In genomic region chr12:56021882-56022497, GRCh38 we compare ENCODE assay signal across 9 cellular contexts. TPM values are rescaled to one million over a fixed set of nuclear protein-coding genes. Genes with fewer than 3 reads are reported as not detected.
DNase-seq lines count a peak whose midpoint lies in the region; ATAC-seq, FAIRE-seq and TF ChIP-seq lines count a peak whose summit lies in the region.
"Had no signal": no experiment of that assay in that cellular context is flagged by ENCODE, and none has a peak within 500 bp of the region (broad histone marks: within the 10 kb centered on the region; RNA-seq: fewer than 3 reads in every experiment).

No MANE protein-coding gene starts in this region.

- peaks cover 18% of the 10 kb centered on the region for H3K36me3 Mint-ChIP-seq in T-helper 2 cell treated with Interferon-gamma antibody and Interleukin-4, amounts not matched to agents 5 μg/mL and 100 μg/mL, for 36 hours (ENCODE audit: low read depth)

- peak; percentile 27 for ATAC-seq in HepG2

- TF ChIP-seq EP300 in HepG2 (IDR thresholded peaks at IDR 0.05; ENCODE audit: low read depth in 2 of 2, low read length in 2 of 2) (no peak), HepG2 (CRISPR knock-in tag; IDR thresholded peaks at IDR 0.05; ENCODE audit: borderline replicate concordance) (no peak)

- H3K27ac ChIP-seq in adrenal gland, result peak overlapping the region; percentile 35 to 90 (median 63)
- no peak overlapping the region for H3K27ac ChIP-seq in HepG2 (ENCODE audit: extremely low read length, insufficient read depth, low read length)
- peak overlapping the region; percentile 46 for H3K27ac ChIP-seq in temporal lobe (ENCODE audit: low read depth, low read length)

- H3K4me1 ChIP-seq in adrenal gland (replicated peaks in 1 of 2) (peaks cover 28 to 41% of the 10 kb centered on the region in 2 donors), HepG2 (ENCODE audit: insufficient read depth, low read length) (peaks cover 33% of the 10 kb centered on the region)

- TF ChIP-seq CTCF in adrenal gland (IDR thresholded peaks at IDR 0.05), result no peak
- TF ChIP-seq CTCF in HepG2 (CRISPR knock-in tag; IDR thresholded peaks at IDR 0.05), result no peak

- POLR2A ChIA-PET in HepG2 (lab: Yijun Ruan, JAX), result interaction anchor here (0.9 to 4.2 kb wide), 5 partner anchors 11 to 92 kb away, joined by 3 to 27 read pairs (median 8); partner anchors contain the start of genes RAB5B and SUOX

- TF ChIP-seq POLR2A in adrenal gland (IDR thresholded peaks at IDR 0.05), result no peak
- no peak for TF ChIP-seq POLR2A in HepG2 (IDR thresholded peaks at IDR 0.05; ENCODE audit: insufficient read depth in 1 of 2, low read depth in 2 of 2, low read length in 2 of 2)

- H4K20me1 ChIP-seq in HepG2 (ENCODE audit: insufficient read depth, low read length), result no peaks in the 10 kb centered on the region

- peak overlapping the region; percentile 88 for H3K27ac Mint-ChIP-seq in T-helper 2 cell treated with Interferon-gamma antibody and Interleukin-4, amounts not matched to agents 5 μg/mL and 100 μg/mL, for 36 hours

- H3K27me3 ChIP-seq in adrenal gland, result no peaks in the 10 kb centered on the region
- H3K27me3 ChIP-seq in HepG2 (ENCODE audit: control insufficient read depth in 1 of 2, insufficient read depth in 2 of 2, low read length in 2 of 2), result no peaks in the 10 kb centered on the region

- H3K4me3 ChIP-seq in adrenal gland, result peak overlapping the region in 2 of 4 donors; percentile 12 to 39
- H3K4me3 ChIP-seq in HepG2 (replicated peaks in 1 of 3; ENCODE audit: insufficient read depth in 1 of 3, low read depth in 2 of 3, low read length in 3 of 3), result peak overlapping the region; percentile 34 to 56 (median 34); a peak in 5 of 6 replicates

- WGBS in adrenal gland, 4 donors, result 27 to 37% (median 31%) methylated on average over 3 of the region's 3 CpGs
- 70% methylated on average over 3 of the region's 3 CpGs for WGBS in HepG2 (ENCODE audit: low lambda C conversion rate)

- no peak for TF ChIP-seq RAD21 in HepG2 (CRISPR knock-in tag; IDR thresholded peaks at IDR 0.05)

- in situ Hi-C loops in HepG2 (cut with HindIII; ENCODE audit: extremely low pct_ligation_motif_present, low pct_unique_long_range_greater_than_20kb), result no loop called here

- H3K4me1 Mint-ChIP-seq in T-helper 2 cell treated with Interferon-gamma antibody and Interleukin-4, amounts not matched to agents 5 μg/mL and 100 μg/mL, for 36 hours (ENCODE audit: low read depth), result peaks cover 30% of the 10 kb centered on the region

- peak overlapping the region; percentile 44 for H3K9ac ChIP-seq in HepG2 (ENCODE audit: insufficient read depth, low read depth, low read length)

- H3K4me2 ChIP-seq in HepG2 (ENCODE audit: low read depth, low read length), result peak overlapping the region; percentile 70

- H3K9me3 ChIP-seq in adrenal gland (replicated peaks in 1 of 3) (no peaks in the 10 kb centered on the region), HepG2 (ENCODE audit: low read length) (no peaks in the 10 kb centered on the region)

- BruUV-seq in HepG2 (replicated peaks; lab: Mats Ljungman, UMichigan), result TSS peak; percentile 40

- no peaks in the 10 kb centered on the region for H3K9me3 Mint-ChIP-seq in T-helper 2 cell treated with Interferon-gamma antibody and Interleukin-4, amounts not matched to agents 5 μg/mL and 100 μg/mL, for 36 hours

- H3K36me3 ChIP-seq in adrenal gland (replicated peaks in 1 of 2), result peaks cover 0 to 26% of the 10 kb centered on the region in 2 donors
- H3K36me3 ChIP-seq in HepG2 (replicated peaks in 1 of 2; ENCODE audit: control insufficient read depth in 1 of 2, insufficient read depth in 2 of 2, low read length in 2 of 2), result no peaks in the 10 kb centered on the region; a peak in 2 of 5 replicates

- CTCF ChIA-PET in HepG2 (lab: Yijun Ruan, JAX; ENCODE audit: low intra/inter-chr PET ratio, low total read pairs), result no interaction called here

- DNase-seq in T-helper 2 cell treated with Interferon-gamma antibody and Interleukin-4, amounts not matched to agents 5 μg/mL and 100 μg/mL, for 36 hours (ENCODE audit: low spot score), result no peak
- no peak for DNase-seq in T-helper 2 cell
- peak in 1 of 7 donors; percentile 16 for DNase-seq in adrenal gland
- no peak for DNase-seq in HepG2 (ENCODE audit: low spot score)
- no peak for DNase-seq in Kasumi-1 (lab: John Stamatoyannopoulos, UW)
- no peak for DNase-seq in NCI-H774 (lab: John Stamatoyannopoulos, UW)
- no peak for DNase-seq in NCI-H1930 (lab: John Stamatoyannopoulos, UW)

- no peak for FAIRE-seq in HepG2 (lab: Jason Lieb, UNC)
- FAIRE-seq: bronchial epithelial cell had no signal

- H3K4me3 Mint-ChIP-seq in T-helper 2 cell treated with Interferon-gamma antibody and Interleukin-4, amounts not matched to agents 5 μg/mL and 100 μg/mL, for 36 hours, result peak overlapping the region; percentile 95

- no peaks in the 10 kb centered on the region for H3K79me2 ChIP-seq in HepG2 (ENCODE audit: insufficient read depth, low read length)

- H3K27me3 Mint-ChIP-seq in T-helper 2 cell treated with Interferon-gamma antibody and Interleukin-4, amounts not matched to agents 5 μg/mL and 100 μg/mL, for 36 hours (ENCODE audit: low read depth), result no peaks in the 10 kb centered on the region

- no peak overlapping the region for H2AFZ ChIP-seq in HepG2 (ENCODE audit: low read length)

- intact Hi-C loops in adrenal gland (cut with DNase I), result loop anchor here in 1 of 2 donors (5.0 kb wide), 1 partner anchor 145 kb away; no protein-coding TSS in a partner anchor
- intact Hi-C loops in HepG2 (cut with micrococcal nuclease; ENCODE audit: unreplicated experiment), result no loop called here

RNA-seq across cellular contexts. Expression of gene IKZF4, which starts 1.1 kb away (rescaled TPM):
- total RNA-seq in adrenal gland, result 10 to 100 TPM in 6 of 8 donors, 1 to 10 TPM in 2; 6.8 to 34.0 (median 16.4) TPM
- polyA plus RNA-seq in adrenal gland, result 10 to 100 TPM in 1 of 3 donors, 1 to 10 TPM in 2; 5.7 to 10.3 (median 6.4) TPM
- 0.58 and 0.76 TPM in 2 replicates for total RNA-seq in HepG2 (2016; rRNA removed; fragmentation: Illumina TruSeq; extraction: Trizol)
- total RNA-seq in HepG2 (2016; cell fraction: cytosol; rRNA removed; fragmentation: Illumina TruSeq; extraction: Trizol; ENCODE audit: low read depth), result 0.18 and 0.30 TPM in 2 replicates
- total RNA-seq in HepG2 (2016; cell fraction: insoluble cytoplasmic fraction; rRNA removed; fragmentation: Illumina TruSeq; extraction: Trizol), result 0.74 and 1.4 TPM in 2 replicates
- total RNA-seq in HepG2 (2016; cell fraction: membrane; rRNA removed; fragmentation: Illumina TruSeq; extraction: Trizol), result 1.1 and 1.6 TPM in 2 replicates
- total RNA-seq in HepG2 (2016; cell fraction: nucleus; rRNA removed; fragmentation: Illumina TruSeq; extraction: Trizol), result 1.3 and 1.9 TPM in 2 replicates
- polyA plus RNA-seq in HepG2 (2011; rRNA removed), result 2.2 TPM in 2 replicates
- polyA plus RNA-seq in HepG2 (2011; cell fraction: cytosol; rRNA removed), result 0.97 and 1.1 TPM in 2 replicates
- 9.8 and 10.5 TPM in 2 replicates for polyA plus RNA-seq in HepG2 (2011; cell fraction: nucleus; rRNA removed)
- polyA plus RNA-seq in HepG2 (2012), result 2.3 and 2.6 TPM in 2 replicates
- 0.14 and 0.19 TPM in 2 replicates for polyA plus RNA-seq in HepG2 (2016; cell fraction: cytosol; fragmentation: Illumina TruSeq; extraction: Trizol; ENCODE audit: low read depth)
- 1.8 and 2.6 TPM in 2 replicates for polyA plus RNA-seq in HepG2 (2016; cell fraction: insoluble cytoplasmic fraction; fragmentation: Illumina TruSeq; extraction: Trizol; ENCODE audit: low read depth)
- 1.4 TPM in 2 replicates for polyA plus RNA-seq in HepG2 (2016; cell fraction: membrane; fragmentation: Illumina TruSeq; extraction: Trizol; ENCODE audit: low read depth)
- polyA plus RNA-seq in HepG2 (2016; cell fraction: nucleus; fragmentation: Illumina TruSeq; extraction: Trizol; ENCODE audit: insufficient read depth, low read depth), result 5.8 and 8.1 TPM in 2 replicates
- 2.8 and 5.2 TPM in 2 replicates for polyA minus RNA-seq in HepG2 (2011; rRNA and poly(A)+ RNA removed; ENCODE audit: low replicate concordance)
- polyA minus RNA-seq in HepG2 (2011; cell fraction: cytosol; rRNA and poly(A)+ RNA removed), result 1.1 and 1.3 TPM in 2 replicates
- polyA minus RNA-seq in HepG2 (2011; cell fraction: nucleus; rRNA and poly(A)+ RNA removed), result 3.4 and 5.0 TPM in 2 replicates
- 6.1 TPM for total RNA-seq in temporal lobe

RNA-seq across cellular contexts. Expression of gene RPS26, which starts 19.7 kb away (rescaled TPM):
- 1,000 to 10,000 TPM in 2 of 8 donors, 100 to 1,000 TPM in 3, 10 to 100 TPM in 3; 76.7 to 2,374 (median 277) TPM for total RNA-seq in adrenal gland
- 1,000 to 10,000 TPM; 1,149 to 1,897 (median 1,249) TPM for polyA plus RNA-seq in adrenal gland
- 421 and 486 TPM in 2 replicates for total RNA-seq in HepG2 (2016; rRNA removed; fragmentation: Illumina TruSeq; extraction: Trizol)
- total RNA-seq in HepG2 (2016; cell fraction: cytosol; rRNA removed; fragmentation: Illumina TruSeq; extraction: Trizol; ENCODE audit: low read depth), result 72.0 TPM in 2 replicates
- total RNA-seq in HepG2 (2016; cell fraction: insoluble cytoplasmic fraction; rRNA removed; fragmentation: Illumina TruSeq; extraction: Trizol), result 458 and 473 TPM in 2 replicates
- total RNA-seq in HepG2 (2016; cell fraction: membrane; rRNA removed; fragmentation: Illumina TruSeq; extraction: Trizol), result 138 and 145 TPM in 2 replicates
- total RNA-seq in HepG2 (2016; cell fraction: nucleus; rRNA removed; fragmentation: Illumina TruSeq; extraction: Trizol), result 138 and 140 TPM in 2 replicates
- polyA plus RNA-seq in HepG2 (2011; rRNA removed), result 137 and 150 TPM in 2 replicates
- 378 and 432 TPM in 2 replicates for polyA plus RNA-seq in HepG2 (2011; cell fraction: cytosol; rRNA removed)
- polyA plus RNA-seq in HepG2 (2011; cell fraction: nucleus; rRNA removed), result 76.8 and 81.8 TPM in 2 replicates
- polyA plus RNA-seq in HepG2 (2012), result 154 and 167 TPM in 2 replicates
- polyA plus RNA-seq in HepG2 (2016; cell fraction: cytosol; fragmentation: Illumina TruSeq; extraction: Trizol; ENCODE audit: low read depth), result 148 and 185 TPM in 2 replicates
- polyA plus RNA-seq in HepG2 (2016; cell fraction: insoluble cytoplasmic fraction; fragmentation: Illumina TruSeq; extraction: Trizol; ENCODE audit: low read depth), result 474 and 475 TPM in 2 replicates
- polyA plus RNA-seq in HepG2 (2016; cell fraction: membrane; fragmentation: Illumina TruSeq; extraction: Trizol; ENCODE audit: low read depth), result 144 and 146 TPM in 2 replicates
- polyA plus RNA-seq in HepG2 (2016; cell fraction: nucleus; fragmentation: Illumina TruSeq; extraction: Trizol; ENCODE audit: insufficient read depth, low read depth), result 247 and 273 TPM in 2 replicates
- 68.8 and 527 TPM in 2 replicates for polyA minus RNA-seq in HepG2 (2011; rRNA and poly(A)+ RNA removed; ENCODE audit: low replicate concordance)
- polyA minus RNA-seq in HepG2 (2011; cell fraction: cytosol; rRNA and poly(A)+ RNA removed), result 25.4 and 29.8 TPM in 2 replicates
- polyA minus RNA-seq in HepG2 (2011; cell fraction: nucleus; rRNA and poly(A)+ RNA removed), result 35.5 and 41.8 TPM in 2 replicates
- total RNA-seq in temporal lobe, result 60.0 TPM

RNA-seq across cellular contexts. Expression of gene SUOX, which starts 24.9 kb away (rescaled TPM):
- total RNA-seq in adrenal gland (10 to 100 TPM; 50.9 to 72.6 (median 57.3) TPM), HepG2 (2016; rRNA removed; fragmentation: Illumina TruSeq; extraction: Trizol) (23.9 and 24.6 TPM in 2 replicates), temporal lobe (7.1 TPM)
- polyA plus RNA-seq in adrenal gland (10 to 100 TPM; 27.7 to 49.7 (median 37.1) TPM), HepG2 (2011; rRNA removed) (25.9 and 28.9 TPM in 2 replicates)
- 3.8 and 3.9 TPM in 2 replicates for total RNA-seq in HepG2 (2016; cell fraction: cytosol; rRNA removed; fragmentation: Illumina TruSeq; extraction: Trizol; ENCODE audit: low read depth)
- total RNA-seq in HepG2 (2016; cell fraction: insoluble cytoplasmic fraction; rRNA removed; fragmentation: Illumina TruSeq; extraction: Trizol), result 22.3 and 22.8 TPM in 2 replicates
- 7.8 and 8.4 TPM in 2 replicates for total RNA-seq in HepG2 (2016; cell fraction: membrane; rRNA removed; fragmentation: Illumina TruSeq; extraction: Trizol)
- 20.4 and 20.9 TPM in 2 replicates for total RNA-seq in HepG2 (2016; cell fraction: nucleus; rRNA removed; fragmentation: Illumina TruSeq; extraction: Trizol)
- 20.0 and 24.2 TPM in 2 replicates for polyA plus RNA-seq in HepG2 (2011; cell fraction: cytosol; rRNA removed)
- polyA plus RNA-seq in HepG2 (2011; cell fraction: nucleus; rRNA removed), result 30.0 and 31.3 TPM in 2 replicates
- polyA plus RNA-seq in HepG2 (2012), result 9.8 and 12.4 TPM in 2 replicates
- 2.0 and 2.2 TPM in 2 replicates for polyA plus RNA-seq in HepG2 (2016; cell fraction: cytosol; fragmentation: Illumina TruSeq; extraction: Trizol; ENCODE audit: low read depth)
- polyA plus RNA-seq in HepG2 (2016; cell fraction: insoluble cytoplasmic fraction; fragmentation: Illumina TruSeq; extraction: Trizol; ENCODE audit: low read depth), result 22.7 and 23.4 TPM in 2 replicates
- 3.8 and 4.7 TPM in 2 replicates for polyA plus RNA-seq in HepG2 (2016; cell fraction: membrane; fragmentation: Illumina TruSeq; extraction: Trizol; ENCODE audit: low read depth)
- 31.4 and 33.9 TPM in 2 replicates for polyA plus RNA-seq in HepG2 (2016; cell fraction: nucleus; fragmentation: Illumina TruSeq; extraction: Trizol; ENCODE audit: insufficient read depth, low read depth)
- polyA minus RNA-seq in HepG2 (2011; rRNA and poly(A)+ RNA removed; ENCODE audit: low replicate concordance), result 44.5 and 46.8 TPM in 2 replicates
- 12.1 and 15.9 TPM in 2 replicates for polyA minus RNA-seq in HepG2 (2011; cell fraction: cytosol; rRNA and poly(A)+ RNA removed)
- polyA minus RNA-seq in HepG2 (2011; cell fraction: nucleus; rRNA and poly(A)+ RNA removed), result 25.6 and 32.1 TPM in 2 replicates

RNA-seq across cellular contexts. Expression of gene RAB5B, which starts 48.1 kb away (rescaled TPM):
- total RNA-seq in adrenal gland (100 to 1,000 TPM in 5 of 8 donors, 10 to 100 TPM in 3; 77.6 to 134 (median 112) TPM), HepG2 (2016; rRNA removed; fragmentation: Illumina TruSeq; extraction: Trizol) (26.0 and 33.1 TPM in 2 replicates), temporal lobe (47.9 TPM)
- polyA plus RNA-seq in adrenal gland (100 to 1,000 TPM in 1 of 3 donors, 10 to 100 TPM in 2; 34.4 to 137 (median 43.6) TPM), HepG2 (2011; rRNA removed) (68.3 and 70.4 TPM in 2 replicates)
- 8.6 and 11.8 TPM in 2 replicates for total RNA-seq in HepG2 (2016; cell fraction: cytosol; rRNA removed; fragmentation: Illumina TruSeq; extraction: Trizol; ENCODE audit: low read depth)
- total RNA-seq in HepG2 (2016; cell fraction: insoluble cytoplasmic fraction; rRNA removed; fragmentation: Illumina TruSeq; extraction: Trizol), result 24.6 and 33.6 TPM in 2 replicates
- total RNA-seq in HepG2 (2016; cell fraction: membrane; rRNA removed; fragmentation: Illumina TruSeq; extraction: Trizol), result 22.2 and 23.2 TPM in 2 replicates
- 22.8 and 23.5 TPM in 2 replicates for total RNA-seq in HepG2 (2016; cell fraction: nucleus; rRNA removed; fragmentation: Illumina TruSeq; extraction: Trizol)
- polyA plus RNA-seq in HepG2 (2011; cell fraction: cytosol; rRNA removed), result 43.7 and 67.1 TPM in 2 replicates
- 32.6 and 46.3 TPM in 2 replicates for polyA plus RNA-seq in HepG2 (2011; cell fraction: nucleus; rRNA removed)
- 39.1 and 42.4 TPM in 2 replicates for polyA plus RNA-seq in HepG2 (2012)
- 5.6 and 5.9 TPM in 2 replicates for polyA plus RNA-seq in HepG2 (2016; cell fraction: cytosol; fragmentation: Illumina TruSeq; extraction: Trizol; ENCODE audit: low read depth)
- 45.3 and 46.9 TPM in 2 replicates for polyA plus RNA-seq in HepG2 (2016; cell fraction: insoluble cytoplasmic fraction; fragmentation: Illumina TruSeq; extraction: Trizol; ENCODE audit: low read depth)
- polyA plus RNA-seq in HepG2 (2016; cell fraction: membrane; fragmentation: Illumina TruSeq; extraction: Trizol; ENCODE audit: low read depth), result 22.1 and 22.3 TPM in 2 replicates
- 45.7 and 46.4 TPM in 2 replicates for polyA plus RNA-seq in HepG2 (2016; cell fraction: nucleus; fragmentation: Illumina TruSeq; extraction: Trizol; ENCODE audit: insufficient read depth, low read depth)
- 52.5 and 108 TPM in 2 replicates for polyA minus RNA-seq in HepG2 (2011; rRNA and poly(A)+ RNA removed; ENCODE audit: low replicate concordance)
- polyA minus RNA-seq in HepG2 (2011; cell fraction: cytosol; rRNA and poly(A)+ RNA removed), result 28.2 and 48.5 TPM in 2 replicates
- polyA minus RNA-seq in HepG2 (2011; cell fraction: nucleus; rRNA and poly(A)+ RNA removed), result 32.7 and 43.8 TPM in 2 replicates

RNA-seq across cellular contexts. Expression of gene CDK2, which starts 55.4 kb away (rescaled TPM):
- 10 to 100 TPM in 7 of 8 donors, 1 to 10 TPM in 1; 6.3 to 22.8 (median 18.4) TPM for total RNA-seq in adrenal gland
- polyA plus RNA-seq in adrenal gland, result 10 to 100 TPM in 1 of 3 donors, 1 to 10 TPM in 2; 6.0 to 16.5 (median 9.2) TPM
- 47.5 and 52.0 TPM in 2 replicates for total RNA-seq in HepG2 (2016; rRNA removed; fragmentation: Illumina TruSeq; extraction: Trizol)
- total RNA-seq in HepG2 (2016; cell fraction: cytosol; rRNA removed; fragmentation: Illumina TruSeq; extraction: Trizol; ENCODE audit: low read depth), result 8.1 TPM in 2 replicates
- total RNA-seq in HepG2 (2016; cell fraction: insoluble cytoplasmic fraction; rRNA removed; fragmentation: Illumina TruSeq; extraction: Trizol), result 46.4 and 50.0 TPM in 2 replicates
- 17.5 and 18.3 TPM in 2 replicates for total RNA-seq in HepG2 (2016; cell fraction: membrane; rRNA removed; fragmentation: Illumina TruSeq; extraction: Trizol)
- 26.0 and 34.2 TPM in 2 replicates for total RNA-seq in HepG2 (2016; cell fraction: nucleus; rRNA removed; fragmentation: Illumina TruSeq; extraction: Trizol)
- 42.0 and 52.6 TPM in 2 replicates for polyA plus RNA-seq in HepG2 (2011; rRNA removed)
- 16.9 and 23.3 TPM in 2 replicates for polyA plus RNA-seq in HepG2 (2011; cell fraction: cytosol; rRNA removed)
- 32.7 and 37.9 TPM in 2 replicates for polyA plus RNA-seq in HepG2 (2011; cell fraction: nucleus; rRNA removed)
- 19.5 and 20.6 TPM in 2 replicates for polyA plus RNA-seq in HepG2 (2012)
- 3.1 and 3.6 TPM in 2 replicates for polyA plus RNA-seq in HepG2 (2016; cell fraction: cytosol; fragmentation: Illumina TruSeq; extraction: Trizol; ENCODE audit: low read depth)
- 60.6 and 64.8 TPM in 2 replicates for polyA plus RNA-seq in HepG2 (2016; cell fraction: insoluble cytoplasmic fraction; fragmentation: Illumina TruSeq; extraction: Trizol; ENCODE audit: low read depth)
- polyA plus RNA-seq in HepG2 (2016; cell fraction: membrane; fragmentation: Illumina TruSeq; extraction: Trizol; ENCODE audit: low read depth), result 8.3 and 9.6 TPM in 2 replicates
- polyA plus RNA-seq in HepG2 (2016; cell fraction: nucleus; fragmentation: Illumina TruSeq; extraction: Trizol; ENCODE audit: insufficient read depth, low read depth), result 51.4 and 59.6 TPM in 2 replicates
- polyA minus RNA-seq in HepG2 (2011; rRNA and poly(A)+ RNA removed; ENCODE audit: low replicate concordance), result 50.1 and 366 TPM in 2 replicates
- 18.1 and 20.2 TPM in 2 replicates for polyA minus RNA-seq in HepG2 (2011; cell fraction: cytosol; rRNA and poly(A)+ RNA removed)
- polyA minus RNA-seq in HepG2 (2011; cell fraction: nucleus; rRNA and poly(A)+ RNA removed), result 11.6 and 12.1 TPM in 2 replicates
- 3.9 TPM for total RNA-seq in temporal lobe
